9 cellular contexts compared by ENCODE assay signal in genomic region chr2:225282858-225283693, GRCh38.
A peak's percentile ranks its signal among the peaks of the same experiment; 100 is the strongest.
DNase-seq lines count a peak whose midpoint lies in the region; ATAC-seq, FAIRE-seq and TF ChIP-seq lines count a peak whose summit lies in the region.
"Had no signal": no experiment of that assay in that cellular context is flagged by ENCODE, and none has a peak within 500 bp of the region (broad histone marks: within the 10 kb centered on the region; RNA-seq: fewer than 3 reads in every experiment).

No MANE protein-coding gene starts in this region.

- DNase-seq in NCI-H1417 (lab: John Stamatoyannopoulos, UW) (peak; percentile 13 to 73 (median 27)), NCI-H1417 treated with DMSO at 0.1 percent for 48 hours (lab: John Stamatoyannopoulos, UW) (no peak), NCI-H446 treated with DMSO at 0.1 percent for 48 hours (lab: John Stamatoyannopoulos, UW) (peak; percentile 53), GM12878 (ENCODE audit: low read depth, low spot score) (no peak), lung (ENCODE audit: low spot score) (no peak), vagina (ENCODE audit: extremely low spot score in 2 of 2) (no peak)

- TF ChIP-seq RAD21 in GM12878 (IDR thresholded peaks at IDR 0.05; ENCODE audit: insufficient read depth, low read depth, low read length) = peak; percentile 66

- intact Hi-C loops in GM12878 (cut with micrococcal nuclease; ENCODE audit: unreplicated experiment) = loop anchor here (1.0 to 2.0 kb wide), 2 partner anchors 160 to 377 kb away; no protein-coding TSS in a partner anchor
- intact Hi-C loops in vagina (cut with DNase I) = no loop called here

- no TSS peak for BruUV-seq in GM12878 (replicated peaks; lab: Mats Ljungman, UMichigan)

- SMC1A ChIA-PET in GM12878 (lab: Charles Lee; ENCODE audit: uncharacterized antibody, unreplicated experiment) = interaction anchor here (0.7 to 3.1 kb wide), 24 partner anchors 10 to 378 kb away, joined by 3 to 19 read pairs (median 4); no protein-coding TSS in a partner anchor

- in situ Hi-C loops in GM12878 (cut with MboI) = no loop called here

- H3K27me3 ChIP-seq in GM12878 (replicated peaks in 1 of 2; ENCODE audit: control insufficient read depth in 2 of 2, insufficient read depth in 2 of 2, low read length in 1 of 2) (no peaks in the 10 kb centered on the region), lung (ENCODE audit: control insufficient read depth, insufficient read depth) (no peaks in the 10 kb centered on the region), vagina (no peaks in the 10 kb centered on the region)
- H3K27me3 ChIP-seq: BLaER1 had no signal

- H4K20me1 ChIP-seq in GM12878 (ENCODE audit: control insufficient read depth, insufficient read depth) = no peaks in the 10 kb centered on the region
- H4K20me1 ChIP-seq: BLaER1 had no signal

- WGBS in GM12878 (ENCODE audit: insufficient coverage, insufficient replicate concordance, low lambda C conversion rate, missing lambda C conversion rate) = 15% methylated on average over 4 of the region's 4 CpGs
- 42 to 46% methylated on average over 4 of the region's 4 CpGs for WGBS in lung, 2 donors

- POLR2A ChIA-PET in GM12878 (lab: Charles Lee) = interaction anchor here (0.7 to 1.0 kb wide), 2 partner anchors 12 to 52 kb away, joined by 3 read pairs; no protein-coding TSS in a partner anchor

- H3K4me3 ChIP-seq in GM12878 = no peak overlapping the region
- H3K4me3 ChIP-seq in lung = no peak overlapping the region
- H3K4me3 ChIP-seq in vagina = no peak overlapping the region
- H3K4me3 ChIP-seq: BLaER1 had no signal

- CTCF ChIA-PET in GM12878 (lab: Yijun Ruan, JAX) = interaction anchor here (0.6 to 3.2 kb wide), 41 partner anchors 9 to 383 kb away, joined by 3 to 29 read pairs (median 4); partner anchors contain the start of gene DOCK10

- ATAC-seq in GM19328 (IDR thresholded peaks at IDR 0.05; ENCODE audit: unreplicated experiment) = peak; percentile 80
- peak; percentile 81 for ATAC-seq in HG03139 (IDR thresholded peaks at IDR 0.05; ENCODE audit: unreplicated experiment)
- peak; percentile 96 for ATAC-seq in GM12878
- ATAC-seq in lung (ENCODE audit: insufficient read depth, low FRiP score) = no peak

- H3K79me2 ChIP-seq in GM12878 (ENCODE audit: control insufficient read depth, insufficient read depth, low read length) = no peaks in the 10 kb centered on the region

- H3K4me2 ChIP-seq in GM12878 (ENCODE audit: control insufficient read depth, insufficient read depth) = no peak overlapping the region
- H3K4me2 ChIP-seq: BLaER1 had no signal

- TF ChIP-seq POLR2A in GM12878 (IDR thresholded peaks at IDR 0.05; ENCODE audit: low read depth, low read length) = no peak
- no peak for TF ChIP-seq POLR2A in vagina (IDR thresholded peaks at IDR 0.05)

- H3K4me1 ChIP-seq in GM12878 (ENCODE audit: control insufficient read depth, insufficient read depth, low read length) (no peaks in the 10 kb centered on the region), lung (ENCODE audit: control insufficient read depth in 2 of 2, insufficient read depth in 2 of 2, low read length in 2 of 2) (no peaks in the 10 kb centered on the region), vagina (no peaks in the 10 kb centered on the region)
- H3K4me1 ChIP-seq: BLaER1 had no signal

- RAD21 ChIA-PET in GM12878 (lab: Charles Lee; ENCODE audit: unreplicated experiment) = interaction anchor here (0.6 to 2.5 kb wide), 7 partner anchors 11 to 376 kb away, joined by 3 to 12 read pairs (median 3); no protein-coding TSS in a partner anchor

- H3K36me3 ChIP-seq in GM12878 (ENCODE audit: control insufficient read depth in 2 of 2, insufficient read depth in 2 of 2, low read length in 1 of 2) (no peaks in the 10 kb centered on the region), lung (ENCODE audit: control insufficient read depth in 2 of 2, insufficient read depth in 2 of 2, low read length in 2 of 2) (no peaks in the 10 kb centered on the region), vagina (no peaks in the 10 kb centered on the region)
- H3K36me3 ChIP-seq: BLaER1 had no signal

- TF ChIP-seq CTCF in GM12878 (IDR thresholded peaks at IDR 0.05 in 2 of 3, conservative IDR thresholded peaks at IDR 0.05 in 1 of 3; ENCODE audit: control insufficient read depth in 2 of 3, extremely low read depth in 1 of 3, insufficient read depth in 1 of 3, low read depth in 3 of 3, low read length in 3 of 3) = peak; percentile 75 to 87 (median 86)
- TF ChIP-seq CTCF in lung (IDR thresholded peaks at IDR 0.05; ENCODE audit: control extremely low read depth, extremely low read depth) = peak; percentile 22
- TF ChIP-seq CTCF in vagina (IDR thresholded peaks at IDR 0.05) = no peak

- H3K9ac ChIP-seq in GM12878 (ENCODE audit: control insufficient read depth, insufficient read depth, low read length) = no peak overlapping the region
- H3K9ac ChIP-seq: BLaER1 had no signal

- FAIRE-seq in GM12878 (lab: Jason Lieb, UNC) = peak; percentile 83

- H3K9me3 ChIP-seq in GM12878 (replicated peaks; ENCODE audit: control insufficient read depth, insufficient read depth, low read length) (no peaks in the 10 kb centered on the region), lung (ENCODE audit: control insufficient read depth in 2 of 2, insufficient read depth in 1 of 2, low read length in 1 of 2) (no peaks in the 10 kb centered on the region), vagina (no peaks in the 10 kb centered on the region)
- H3K9me3 ChIP-seq: BLaER1 had no signal

- no peak for TF ChIP-seq EP300 in GM12878 (IDR thresholded peaks at IDR 0.05; ENCODE audit: borderline replicate concordance in 1 of 2, control insufficient read depth in 1 of 2, low read depth in 2 of 2, low read length in 2 of 2)

- H3K27ac ChIP-seq in GM12878 (ENCODE audit: control insufficient read depth, insufficient read depth) (no peak overlapping the region), lung (ENCODE audit: low read depth in 1 of 2, low read length in 1 of 2) (no peak overlapping the region), vagina (no peak overlapping the region)
- H3K27ac ChIP-seq: BLaER1 had no signal

- no peak overlapping the region for H2AFZ ChIP-seq in GM12878 (ENCODE audit: control insufficient read depth, low read depth, low read length)

TF ChIP-seq in GM12878, 131 proteins besides CTCF, POLR2A, EP300 and RAD21 (continues in another document):
- TF ChIP-seq, protein P1, sequence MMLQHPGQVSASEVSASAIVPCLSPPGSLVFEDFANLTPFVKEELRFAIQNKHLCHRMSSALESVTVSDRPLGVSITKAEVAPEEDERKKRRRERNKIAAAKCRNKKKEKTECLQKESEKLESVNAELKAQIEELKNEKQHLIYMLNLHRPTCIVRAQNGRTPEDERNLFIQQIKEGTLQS (IDR thresholded peaks at IDR 0.05; ENCODE audit: borderline replicate concordance, extremely low read depth, low read depth, low read length) = no peak
- TF ChIP-seq YBX1 (IDR thresholded peaks at IDR 0.05) (no peak), GABPA (IDR thresholded peaks at IDR 0.05; ENCODE audit: low read depth) (no peak), NR2F1 (conservative IDR thresholded peaks at IDR 0.05) (no peak), SMAD5 (IDR thresholded peaks at IDR 0.05; ENCODE audit: low read depth) (no peak), RAD51 (IDR thresholded peaks at IDR 0.05) (no peak), TARDBP (IDR thresholded peaks at IDR 0.05; ENCODE audit: borderline replicate concordance) (no peak), SMC3 (IDR thresholded peaks at IDR 0.05; ENCODE audit: borderline replicate concordance, low read length) (peak; percentile 79), ZZZ3 (IDR thresholded peaks at IDR 0.05; ENCODE audit: control insufficient read depth, insufficient read length, low read depth) (no peak)
- TF ChIP-seq, protein P2, sequence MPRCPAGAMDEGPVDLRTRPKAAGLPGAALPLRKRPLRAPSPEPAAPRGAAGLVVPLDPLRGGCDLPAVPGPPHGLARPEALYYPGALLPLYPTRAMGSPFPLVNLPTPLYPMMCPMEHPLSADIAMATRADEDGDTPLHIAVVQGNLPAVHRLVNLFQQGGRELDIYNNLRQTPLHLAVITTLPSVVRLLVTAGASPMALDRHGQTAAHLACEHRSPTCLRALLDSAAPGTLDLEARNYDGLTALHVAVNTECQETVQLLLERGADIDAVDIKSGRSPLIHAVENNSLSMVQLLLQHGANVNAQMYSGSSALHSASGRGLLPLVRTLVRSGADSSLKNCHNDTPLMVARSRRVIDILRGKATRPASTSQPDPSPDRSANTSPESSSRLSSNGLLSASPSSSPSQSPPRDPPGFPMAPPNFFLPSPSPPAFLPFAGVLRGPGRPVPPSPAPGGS (IDR thresholded peaks at IDR 0.05; ENCODE audit: borderline replicate concordance, insufficient read depth, low read depth, low read length, poor library complexity, severe bottlenecking) = no peak
- TF ChIP-seq, protein P3, sequence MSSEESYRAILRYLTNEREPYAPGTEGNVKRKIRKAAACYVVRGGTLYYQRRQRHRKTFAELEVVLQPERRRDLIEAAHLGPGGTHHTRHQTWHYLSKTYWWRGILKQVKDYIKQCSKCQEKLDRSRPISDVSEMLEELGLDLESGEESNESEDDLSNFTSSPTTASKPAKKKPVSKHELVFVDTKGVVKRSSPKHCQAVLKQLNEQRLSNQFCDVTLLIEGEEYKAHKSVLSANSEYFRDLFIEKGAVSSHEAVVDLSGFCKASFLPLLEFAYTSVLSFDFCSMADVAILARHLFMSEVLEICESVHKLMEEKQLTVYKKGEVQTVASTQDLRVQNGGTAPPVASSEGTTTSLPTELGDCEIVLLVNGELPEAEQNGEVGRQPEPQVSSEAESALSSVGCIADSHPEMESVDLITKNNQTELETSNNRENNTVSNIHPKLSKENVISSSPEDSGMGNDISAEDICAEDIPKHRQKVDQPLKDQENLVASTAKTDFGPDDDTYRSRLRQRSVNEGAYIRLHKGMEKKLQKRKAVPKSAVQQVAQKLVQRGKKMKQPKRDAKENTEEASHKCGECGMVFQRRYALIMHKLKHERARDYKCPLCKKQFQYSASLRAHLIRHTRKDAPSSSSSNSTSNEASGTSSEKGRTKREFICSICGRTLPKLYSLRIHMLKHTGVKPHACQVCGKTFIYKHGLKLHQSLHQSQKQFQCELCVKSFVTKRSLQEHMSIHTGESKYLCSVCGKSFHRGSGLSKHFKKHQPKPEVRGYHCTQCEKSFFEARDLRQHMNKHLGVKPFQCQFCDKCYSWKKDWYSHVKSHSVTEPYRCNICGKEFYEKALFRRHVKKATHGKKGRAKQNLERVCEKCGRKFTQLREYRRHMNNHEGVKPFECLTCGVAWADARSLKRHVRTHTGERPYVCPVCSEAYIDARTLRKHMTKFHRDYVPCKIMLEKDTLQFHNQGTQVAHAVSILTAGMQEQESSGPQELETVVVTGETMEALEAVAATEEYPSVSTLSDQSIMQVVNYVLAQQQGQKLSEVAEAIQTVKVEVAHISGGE (CRISPR knock-in tag; IDR thresholded peaks at IDR 0.05) = no peak

Comparison
In these comparisons a context has a peak if more than half of its experiments do, and no peak if none do; other contexts are left out.
1. DNase-seq: peak in NCI-H1417 (3 of 3) and NCI-H446 treated with DMSO at 0.1 percent for 48 hours (single experiment); none in NCI-H1417 treated with DMSO at 0.1 percent for 48 hours (single experiment), GM12878 (single experiment), lung (single experiment) and vagina (0 of 2).
2. CTCF ChIP-seq: peak in GM12878 (3 of 3) and lung (single experiment); none in vagina (0 of 3).